In genomic region chr6:134372603-134373281, GRCh38 we compare ENCODE assay signal across 8 cellular contexts. TPM values are rescaled to one million over a fixed set of nuclear protein-coding genes. Genes with fewer than 3 reads are reported as not detected.
DNase-seq lines count a peak whose midpoint lies in the region; ATAC-seq and TF ChIP-seq lines count a peak whose summit lies in the region.

No MANE protein-coding gene starts in this region.

- no peak overlapping the region for H3K4me3 ChIP-seq in suprapubic skin

- H3K27ac ChIP-seq in suprapubic skin, result peak overlapping the region; percentile 7

- peaks cover 28% of the 10 kb centered on the region for H3K4me1 Mint-ChIP-seq in activated B cell treated with CpG ODN at 0.5 μM for 24 hours

- no peak for TF ChIP-seq CTCF in activated B cell treated with CpG ODN at 0.5 μM for 24 hours (IDR thresholded peaks at IDR 0.05)
- TF ChIP-seq CTCF in suprapubic skin (IDR thresholded peaks at IDR 0.05), result no peak

- no peak for TF ChIP-seq EP300 in suprapubic skin (IDR thresholded peaks at IDR 0.05)

- no peaks in the 10 kb centered on the region for H3K36me3 ChIP-seq in suprapubic skin

- no peaks in the 10 kb centered on the region for H3K9me3 Mint-ChIP-seq in activated B cell treated with CpG ODN at 0.5 μM for 24 hours

- DNase-seq in activated B cell treated with CpG ODN at 0.5 μM for 24 hours (no peak), left cardiac atrium (peak; percentile 39), suprapubic skin (ENCODE audit: low spot score in 2 of 2) (no peak), NCI-H187 treated with DMSO at 0.1 percent for 48 hours (lab: John Stamatoyannopoulos, UW) (no peak), SW480 (ENCODE audit: low spot score) (no peak), NCI-H1105 (lab: John Stamatoyannopoulos, UW) (no peak)

- H3K27me3 ChIP-seq in suprapubic skin, result no peaks in the 10 kb centered on the region

- ATAC-seq in HG02588 (IDR thresholded peaks at IDR 0.05; ENCODE audit: unreplicated experiment), result peak; percentile 39
- no peak for ATAC-seq in activated B cell treated with CpG ODN at 0.5 μM for 24 hours (ENCODE audit: low read depth)
- ATAC-seq in left cardiac atrium, result peak; percentile 55 to 81
- no peak for ATAC-seq in GM21528 (IDR thresholded peaks at IDR 0.05; ENCODE audit: low FRiP score, unreplicated experiment)

- POLR2A ChIA-PET in activated B cell treated with CpG ODN at 0.5 μM for 24 hours (lab: Charles Lee), result interaction anchor here (0.8 to 2.7 kb wide), 7 partner anchors 16 to 197 kb away, joined by 3 to 9 read pairs (median 4); no protein-coding TSS in a partner anchor

- no peaks in the 10 kb centered on the region for H3K36me3 Mint-ChIP-seq in activated B cell treated with CpG ODN at 0.5 μM for 24 hours (ENCODE audit: low read depth)

- CTCF ChIA-PET in activated B cell treated with CpG ODN at 0.5 μM for 24 hours (lab: Charles Lee), result interaction anchor here (1.6 to 2.0 kb wide), 2 partner anchors 194 to 268 kb away, joined by 4 to 7 read pairs; no protein-coding TSS in a partner anchor

- H3K4me3 Mint-ChIP-seq in activated B cell treated with CpG ODN at 0.5 μM for 24 hours, result peak overlapping the region; percentile 53

- no peak for TF ChIP-seq POLR2A in suprapubic skin (IDR thresholded peaks at IDR 0.05)

- WGBS in suprapubic skin, result 56% methylated on average over 4 of the region's 4 CpGs

- peak overlapping the region; percentile 71 for H3K27ac Mint-ChIP-seq in activated B cell treated with CpG ODN at 0.5 μM for 24 hours

- H3K27me3 Mint-ChIP-seq in activated B cell treated with CpG ODN at 0.5 μM for 24 hours, result no peaks in the 10 kb centered on the region

- intact Hi-C loops in activated B cell treated with CpG ODN at 0.5 μM for 24 hours (cut with micrococcal nuclease), result loop anchor here (1.0 to 5.0 kb wide), 8 partner anchors 26 to 270 kb away; no protein-coding TSS in a partner anchor
- intact Hi-C loops in left cardiac atrium (cut with DNase I), result no loop called here

- H3K9me3 ChIP-seq in suprapubic skin, result no peaks in the 10 kb centered on the region

- H3K4me1 ChIP-seq in suprapubic skin, result peaks cover 22% of the 10 kb centered on the region

RNA-seq across cellular contexts. Expression of gene SGK1, which starts 54.8 kb away (rescaled TPM):
- total RNA-seq in activated B cell treated with CpG ODN at 0.5 μM for 24 hours (32.8 and 36.2 TPM in 2 replicates), left cardiac atrium (100 to 1,000 TPM in 1 of 2 donors, 10 to 100 TPM in 1; 42.3 to 104 TPM), suprapubic skin (100 to 1,000 TPM; 379 to 684 (median 450) TPM)

Comparison
In these comparisons a context has a peak if more than half of its experiments do, and no peak if none do; other contexts are left out.
1. ATAC-seq: peak in HG02588 (single experiment) and left cardiac atrium (2 of 2); none in activated B cell treated with CpG ODN at 0.5 μM for 24 hours (single experiment) and GM21528 (single experiment).